17 cellular contexts compared by ENCODE assay signal in the genomic region with DNA sequence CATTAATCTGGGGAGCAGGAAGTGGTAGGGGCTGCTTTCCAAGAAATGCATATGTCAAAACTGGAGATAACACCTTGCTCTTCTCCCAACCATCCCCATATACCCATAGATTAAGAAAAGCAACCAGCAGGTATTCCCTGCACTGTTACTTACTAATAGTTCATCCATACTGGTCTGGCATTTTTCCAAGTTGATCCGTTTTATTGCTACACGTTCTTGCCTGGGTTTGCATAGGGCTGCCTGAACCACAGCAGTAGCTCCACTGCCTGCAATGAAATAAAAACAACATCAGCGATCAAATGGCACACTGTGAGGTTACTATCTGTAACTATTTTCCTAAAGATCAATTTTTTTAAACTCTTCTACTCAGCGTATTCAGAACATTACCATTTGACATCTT.
DNase-seq lines count a peak whose midpoint lies in the region; ATAC-seq and FAIRE-seq lines count a peak whose summit lies in the region.
"Had no signal": no experiment of that assay in that cellular context is flagged by ENCODE, and none has a peak within 500 bp of the region (broad histone marks: within the 10 kb centered on the region; RNA-seq: fewer than 3 reads in every experiment).

No MANE protein-coding gene starts in this region.

- 24 to 66% (median 51%) methylated on average over 4 of the region's 4 CpGs for WGBS in small intestine, 3 donors

- FAIRE-seq in small intestine (lab: Jason Lieb, UNC) (no peak), frontal cortex (lab: Jason Lieb, UNC) (no peak)
- FAIRE-seq: TTC549 had no signal

- H3K4me3 ChIP-seq in small intestine (ENCODE audit: low read depth in 1 of 2, low read length in 2 of 2): no peak overlapping the region
- H3K4me3 ChIP-seq: colonic mucosa, gastrocnemius medialis, left ventricle myocardium inferior, sigmoid colon had no signal

- H3K4me1 Mint-ChIP-seq in T-helper 2 cell treated with Interferon-gamma antibody and Interleukin-4, amounts not matched to agents 5 μg/mL and 100 μg/mL, for 36 hours (ENCODE audit: low read depth): peaks cover 77% of the 10 kb centered on the region
- peaks cover 21 to 73% (median 60%) of the 10 kb centered on the region in 4 donors for H3K4me1 Mint-ChIP-seq in naive thymus-derived CD8-positive, alpha-beta T cell

- no peaks in the 10 kb centered on the region for H3K27me3 Mint-ChIP-seq in T-helper 2 cell treated with Interferon-gamma antibody and Interleukin-4, amounts not matched to agents 5 μg/mL and 100 μg/mL, for 36 hours (ENCODE audit: low read depth)
- H3K27me3 Mint-ChIP-seq in naive thymus-derived CD8-positive, alpha-beta T cell: no peaks in the 10 kb centered on the region

- H3K9me3 ChIP-seq in small intestine (ENCODE audit: control insufficient read depth, low read depth): no peaks in the 10 kb centered on the region
- H3K9me3 ChIP-seq: colonic mucosa, gastrocnemius medialis, left ventricle myocardium inferior, sigmoid colon had no signal

- H3K27ac ChIP-seq in small intestine (ENCODE audit: low read depth in 1 of 2, low read length in 1 of 2): no peak overlapping the region
- H3K27ac ChIP-seq: colonic mucosa, epithelial cell of prostate, gastrocnemius medialis, left ventricle myocardium inferior, sigmoid colon had no signal

- H3K36me3 Mint-ChIP-seq in T-helper 2 cell treated with Interferon-gamma antibody and Interleukin-4, amounts not matched to agents 5 μg/mL and 100 μg/mL, for 36 hours (ENCODE audit: low read depth): peaks cover 31% of the 10 kb centered on the region
- H3K36me3 Mint-ChIP-seq in naive thymus-derived CD8-positive, alpha-beta T cell: peaks cover 7 to 35% (median 9%) of the 10 kb centered on the region in 3 donors

- DNase-seq in T-helper 2 cell treated with Interferon-gamma antibody and Interleukin-4, amounts not matched to agents 5 μg/mL and 100 μg/mL, for 36 hours (ENCODE audit: low spot score): no peak
- DNase-seq in T-helper 2 cell (no peak), NCI-H146 (lab: John Stamatoyannopoulos, UW) (peak; percentile 71), NCI-H82 (lab: John Stamatoyannopoulos, UW) (peak; percentile 86), small intestine (peak; percentile 83), frontal cortex (ENCODE audit: low spot score in 2 of 2) (no peak)
- DNase-seq in naive thymus-derived CD8-positive, alpha-beta T cell: no peak
- DNase-seq: activated naive CD4-positive, alpha-beta T cell treated with anti-CD3 and anti-CD28 coated beads, Interleukin-2, amount 50 U/mL, for 16 hours; colonic mucosa; gastrocnemius medialis; left ventricle myocardium inferior; occipital lobe; sigmoid colon; stimulated activated CD4-positive, alpha-beta T cell treated with anti-CD3 and anti-CD28 coated beads, Interleukin-2, amount 100 ng/mL, for 24 hours had no signal

- H3K4me1 ChIP-seq in small intestine (ENCODE audit: control insufficient read depth in 2 of 2, insufficient read depth in 1 of 2, low read depth in 1 of 2, low read length in 1 of 2): peaks cover 4 to 16% of the 10 kb centered on the region in 2 donors
- H3K4me1 ChIP-seq: gastrocnemius medialis had no signal

- H3K27me3 ChIP-seq in small intestine (ENCODE audit: control insufficient read depth in 2 of 2, insufficient read depth in 2 of 2, low read length in 2 of 2): no peaks in the 10 kb centered on the region
- H3K27me3 ChIP-seq: colonic mucosa, gastrocnemius medialis, sigmoid colon had no signal

- ATAC-seq in naive thymus-derived CD8-positive, alpha-beta T cell: no peak
- no peak for ATAC-seq in GM21390 (IDR thresholded peaks at IDR 0.05; ENCODE audit: unreplicated experiment)
- ATAC-seq: gastrocnemius medialis had no signal

- no peak overlapping the region for H3K27ac Mint-ChIP-seq in T-helper 2 cell treated with Interferon-gamma antibody and Interleukin-4, amounts not matched to agents 5 μg/mL and 100 μg/mL, for 36 hours
- H3K27ac Mint-ChIP-seq in naive thymus-derived CD8-positive, alpha-beta T cell: peak overlapping the region in 1 of 10 donors; percentile 35

- peaks cover 3% of the 10 kb centered on the region in 2 donors for H3K36me3 ChIP-seq in small intestine (ENCODE audit: control insufficient read depth in 2 of 2, insufficient read depth in 2 of 2, low read length in 2 of 2)
- H3K36me3 ChIP-seq: colonic mucosa, gastrocnemius medialis, sigmoid colon had no signal

- H3K4me3 Mint-ChIP-seq in T-helper 2 cell treated with Interferon-gamma antibody and Interleukin-4, amounts not matched to agents 5 μg/mL and 100 μg/mL, for 36 hours: peak overlapping the region; percentile 53
- H3K4me3 Mint-ChIP-seq in naive thymus-derived CD8-positive, alpha-beta T cell: no peak overlapping the region

- no peaks in the 10 kb centered on the region for H3K9me3 Mint-ChIP-seq in T-helper 2 cell treated with Interferon-gamma antibody and Interleukin-4, amounts not matched to agents 5 μg/mL and 100 μg/mL, for 36 hours
- H3K9me3 Mint-ChIP-seq in naive thymus-derived CD8-positive, alpha-beta T cell: no peaks in the 10 kb centered on the region

- POLR2A ChIA-PET in naive thymus-derived CD8-positive, alpha-beta T cell (lab: Charles Lee): interaction anchor here (0.7 kb wide), 1 partner anchor 224 kb away, joined by 3 read pairs; no protein-coding TSS in a partner anchor

Comparison
In these comparisons a context has a peak if more than half of its experiments do, and no peak if none do; other contexts are left out.
1. DNase-seq: peak in NCI-H146 (single experiment), NCI-H82 (single experiment) and small intestine (single experiment); none in T-helper 2 cell treated with Interferon-gamma antibody and Interleukin-4, amounts not matched to agents 5 μg/mL and 100 μg/mL, for 36 hours (single experiment), T-helper 2 cell (0 of 5), naive thymus-derived CD8-positive, alpha-beta T cell (0 of 10) and frontal cortex (0 of 2).